1 cellular context compared by ENCODE assay signal in the genomic region with DNA sequence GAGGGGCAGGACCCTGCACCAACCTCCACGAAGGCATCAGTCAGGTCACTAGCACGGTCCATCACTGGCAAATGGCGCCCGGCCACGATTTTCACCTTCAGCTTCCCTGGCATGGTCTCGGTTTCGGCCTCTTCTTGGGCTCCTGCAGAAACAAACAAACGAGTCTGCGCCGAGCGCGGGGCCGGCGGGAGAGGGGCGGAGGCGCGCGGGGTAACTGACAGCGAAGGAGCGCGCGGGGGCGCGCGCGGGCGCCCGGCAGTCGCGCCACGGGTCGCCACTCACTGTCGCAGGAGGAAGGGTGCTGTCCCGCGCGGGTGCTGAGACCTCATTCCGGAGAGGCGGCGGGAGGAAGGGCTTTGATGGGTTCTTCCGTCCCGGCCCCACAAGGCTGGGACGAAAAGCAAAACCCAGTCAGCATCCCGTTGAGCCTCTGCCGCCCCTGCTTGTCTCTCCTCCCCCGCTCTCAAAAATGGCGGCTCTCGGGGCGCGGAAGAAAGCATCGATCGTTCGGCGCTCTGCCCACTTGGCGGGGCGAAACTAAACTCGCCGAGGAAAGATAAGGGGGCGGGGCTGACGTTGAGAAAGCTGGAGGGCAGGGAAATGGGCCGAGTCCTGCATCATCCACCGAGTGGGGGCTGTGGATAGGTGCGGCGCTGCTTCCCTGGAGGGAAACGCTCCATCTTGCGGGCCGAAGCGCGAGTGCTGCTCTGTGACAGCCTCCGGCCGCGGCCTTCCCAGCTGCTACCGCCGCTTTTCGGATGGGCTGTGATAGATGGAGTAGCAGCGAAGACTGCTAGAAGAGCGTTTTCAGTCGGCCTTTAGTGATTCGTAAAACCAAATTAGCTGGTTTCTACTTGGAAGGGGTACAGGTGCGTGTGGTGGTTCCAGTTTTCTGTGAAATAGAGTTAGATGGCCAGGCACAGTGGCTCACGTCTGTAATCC.
TF ChIP-seq lines count a peak whose summit lies in the region.

TSS of gene C2CD5 (minus strand) at position 505 of the 942 bp plus-strand sequence. CDS start at position 113, 392 bp downstream.

TF ChIP-seq in H1, 55 proteins besides CTCF, POLR2A, EP300 and RAD21 (continues in another document):
- TF ChIP-seq KDM5A (IDR thresholded peaks at IDR 0.05; ENCODE audit: low read length): no peak
- 0 out of 2 replicates have a peak, but pooled peaks have one; percentile 65 for TF ChIP-seq SP1 (IDR thresholded peaks at IDR 0.05; ENCODE audit: low read depth, low read length)
- TF ChIP-seq RBBP5 (IDR thresholded peaks at IDR 0.05; ENCODE audit: borderline replicate concordance, low read depth, low read length): peak; percentile 87
- TF ChIP-seq TAF1 (IDR thresholded peaks at IDR 0.05; ENCODE audit: low read depth, low read length): peak; percentile 83
- peak; percentile 91 for TF ChIP-seq KDM4A (IDR thresholded peaks at IDR 0.05; ENCODE audit: low read depth, low read length, severe bottlenecking)
- peak; percentile 93 for TF ChIP-seq SRF (IDR thresholded peaks at IDR 0.05; ENCODE audit: low read depth, low read length)
- no peak for TF ChIP-seq RXRA (IDR thresholded peaks at IDR 0.05; ENCODE audit: insufficient read depth, low read depth, low read length)
- no peak for TF ChIP-seq RNF2 (IDR thresholded peaks at IDR 0.05; ENCODE audit: borderline replicate concordance, low read depth, low read length, missing control alignments, poor library complexity, severe bottlenecking)
- TF ChIP-seq E2F6 (IDR thresholded peaks at IDR 0.05): peak; percentile 86
- peak; percentile 22 to 69; a peak in 2 of 4 replicates for TF ChIP-seq SIN3A (conservative IDR thresholded peaks at IDR 0.05 in 1 of 2, IDR thresholded peaks at IDR 0.05 in 1 of 2; ENCODE audit: low read depth in 1 of 2, low read length in 2 of 2)
- TF ChIP-seq SP4 (IDR thresholded peaks at IDR 0.05; ENCODE audit: low read length): peak; percentile 57; the same call in 1 of the 2 replicates
- 0 out of 2 replicates have a peak, but pooled peaks have one; percentile 35 for TF ChIP-seq TEAD4 (IDR thresholded peaks at IDR 0.05; ENCODE audit: low read depth, low read length)
- TF ChIP-seq SAP30 (IDR thresholded peaks at IDR 0.05; ENCODE audit: insufficient read depth, insufficient replicate concordance, low read length): no peak
- 0 out of 2 replicates have a peak, but pooled peaks have one; percentile 25 for TF ChIP-seq ATF2 (IDR thresholded peaks at IDR 0.05; ENCODE audit: low read length)
- peak; percentile 98 for TF ChIP-seq YY1 (IDR thresholded peaks at IDR 0.05; ENCODE audit: low read depth, low read length)
- peak; percentile 82 for TF ChIP-seq CREB1 (IDR thresholded peaks at IDR 0.05)
- no peak for TF ChIP-seq GTF2F1 (IDR thresholded peaks at IDR 0.05; ENCODE audit: borderline replicate concordance, low read depth, low read length)
- TF ChIP-seq JUND (IDR thresholded peaks at IDR 0.05; ENCODE audit: low read length): no peak; the same call in 1 of the 2 replicates
- TF ChIP-seq TCF12 (IDR thresholded peaks at IDR 0.05; ENCODE audit: low read depth, low read length): 0 out of 2 replicates have a peak, but pooled peaks have one; percentile 58
- no peak for TF ChIP-seq SIX5 (IDR thresholded peaks at IDR 0.05; ENCODE audit: low read depth, low read length)
- 0 out of 2 replicates have a peak, but pooled peaks have one; percentile 37 for TF ChIP-seq CHD2 (IDR thresholded peaks at IDR 0.05; ENCODE audit: low read length)
- TF ChIP-seq CEBPB (IDR thresholded peaks at IDR 0.05; ENCODE audit: low read depth, low read length): no peak
- no peak for TF ChIP-seq RFX5 (IDR thresholded peaks at IDR 0.05; ENCODE audit: borderline replicate concordance, low read depth, low read length)
- no peak for TF ChIP-seq POU5F1 (IDR thresholded peaks at IDR 0.05; ENCODE audit: low read depth, low read length)
- peak; percentile 93 for TF ChIP-seq ASH2L (IDR thresholded peaks at IDR 0.05; ENCODE audit: low read length)
- TF ChIP-seq EZH2 (IDR thresholded peaks at IDR 0.05; ENCODE audit: low read depth, low read length, severe bottlenecking): no peak
- no peak for TF ChIP-seq FOSL1 (IDR thresholded peaks at IDR 0.05; ENCODE audit: insufficient read depth, low read depth, low read length)
- no peak for TF ChIP-seq HDAC6 (IDR thresholded peaks at IDR 0.05; ENCODE audit: low read depth, low read length)
- TF ChIP-seq KDM1A (IDR thresholded peaks at IDR 0.05; ENCODE audit: borderline replicate concordance, low read length): no peak
- TF ChIP-seq CHD1 (IDR thresholded peaks at IDR 0.05; ENCODE audit: low read depth, low read length): no peak
- no peak for TF ChIP-seq BCL11A (IDR thresholded peaks at IDR 0.05; ENCODE audit: low read depth in 2 of 2, low read length in 2 of 2)
- no peak for TF ChIP-seq SIRT6 (IDR thresholded peaks at IDR 0.05; ENCODE audit: low read length)
- no peak for TF ChIP-seq CBX8 (IDR thresholded peaks at IDR 0.05; ENCODE audit: borderline replicate concordance, low read depth, low read length)
- TF ChIP-seq CHD7 (IDR thresholded peaks at IDR 0.05; ENCODE audit: insufficient replicate concordance, low read length): no peak
- peak; percentile 69 to 96; a peak in 2 of 4 replicates for TF ChIP-seq HDAC2 (IDR thresholded peaks at IDR 0.05; ENCODE audit: borderline replicate concordance in 1 of 2, low read depth in 2 of 2, low read length in 2 of 2)
- no peak for TF ChIP-seq BRCA1 (IDR thresholded peaks at IDR 0.05; ENCODE audit: low read depth, low read length)
- no peak for TF ChIP-seq NRF1 (IDR thresholded peaks at IDR 0.05; ENCODE audit: low read depth, low read length)
- peak; percentile 95 for TF ChIP-seq PHF8 (conservative IDR thresholded peaks at IDR 0.05; ENCODE audit: low read depth, low read length)
- TF ChIP-seq, protein P1, sequence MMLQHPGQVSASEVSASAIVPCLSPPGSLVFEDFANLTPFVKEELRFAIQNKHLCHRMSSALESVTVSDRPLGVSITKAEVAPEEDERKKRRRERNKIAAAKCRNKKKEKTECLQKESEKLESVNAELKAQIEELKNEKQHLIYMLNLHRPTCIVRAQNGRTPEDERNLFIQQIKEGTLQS (IDR thresholded peaks at IDR 0.05; ENCODE audit: insufficient read depth, low read depth, low read length): no peak
- peak; percentile 61; the same call in 1 of the 2 replicates for TF ChIP-seq EGR1 (IDR thresholded peaks at IDR 0.05; ENCODE audit: borderline replicate concordance, low read depth, low read length)
- TF ChIP-seq BACH1 (IDR thresholded peaks at IDR 0.05; ENCODE audit: low read length): peak; percentile 93
- peak; percentile 59 for TF ChIP-seq NANOG (IDR thresholded peaks at IDR 0.05; ENCODE audit: insufficient read depth, low read depth, low read length, poor library complexity, severe bottlenecking)
- TF ChIP-seq SP2 (IDR thresholded peaks at IDR 0.05; ENCODE audit: low read length): no peak
- TF ChIP-seq POLR2AphosphoS5 (IDR thresholded peaks at IDR 0.05; ENCODE audit: low read depth, low read length): peak; percentile 63; the same call in 1 of the 2 replicates
- TF ChIP-seq GABPA (IDR thresholded peaks at IDR 0.05; ENCODE audit: borderline replicate concordance, insufficient read depth, low read length): no peak
- TF ChIP-seq CTBP2 (IDR thresholded peaks at IDR 0.05; ENCODE audit: borderline replicate concordance, insufficient read depth, insufficient read length, low read length): no peak
- peak; percentile 68 for TF ChIP-seq TAF7 (optimal IDR thresholded peaks at IDR 0.05; ENCODE audit: borderline replicate concordance, low read depth, low read length)
- no peak for TF ChIP-seq JUN (IDR thresholded peaks at IDR 0.05; ENCODE audit: low read depth, low read length)
- no peak for TF ChIP-seq CBX5 (IDR thresholded peaks at IDR 0.05; ENCODE audit: low read depth, low read length)
- peak; percentile 52; the same call in 1 of the 2 replicates for TF ChIP-seq SUZ12 (IDR thresholded peaks at IDR 0.05; ENCODE audit: low read length)
- TF ChIP-seq TBP (IDR thresholded peaks at IDR 0.05; ENCODE audit: low read depth, low read length): peak; percentile 55; the same call in 1 of the 2 replicates
- peak; percentile 89 for TF ChIP-seq MAX (IDR thresholded peaks at IDR 0.05)
- no peak for TF ChIP-seq MAFK (IDR thresholded peaks at IDR 0.05; ENCODE audit: low read depth, low read length)
- no peak for TF ChIP-seq ZNF274 (IDR thresholded peaks at IDR 0.05; ENCODE audit: borderline replicate concordance, extremely low read depth, low read length)
